Comparison of ENCODE assay signal across 19 cellular contexts in genomic region chr13:111530137-111530536, GRCh38.
"Had no signal": no experiment of that assay in that cellular context is flagged by ENCODE, and none has a peak within 500 bp of the region (broad histone marks: within the 10 kb centered on the region; RNA-seq: fewer than 3 reads in every experiment).

No MANE protein-coding gene starts in this region.

- H3K4me3 Mint-ChIP-seq: naive thymus-derived CD8-positive, alpha-beta T cell; neural crest cell; type B pancreatic cell had no signal

- H3K9me3 Mint-ChIP-seq: naive thymus-derived CD8-positive, alpha-beta T cell; neural crest cell; type B pancreatic cell had no signal

- DNase-seq: cerebellar nuclear complex; colonic mucosa; effector CD8-positive, alpha-beta T cell; gastrocnemius medialis; heart right ventricle; kidney glomerular epithelial cell; mucosa of descending colon; naive thymus-derived CD8-positive, alpha-beta T cell; psoas muscle; retina; stimulated activated CD4-positive, alpha-beta T cell treated with anti-CD3 and anti-CD28 coated beads, Interleukin-2, amount 100 ng/mL, for 24 hours; stimulated activated naive CD8-positive, alpha-beta T cell treated with anti-CD3 and anti-CD28 coated beads, Interleukin-15, Interleukin-2, amounts not matched to agents 100 U/mL and 50 U/mL, for 24 hours; thyroid gland had no signal

- H3K27ac ChIP-seq: colonic mucosa, gastrocnemius medialis, heart right ventricle, parathyroid adenoma, psoas muscle, right lobe of liver, suprapubic skin, thyroid gland had no signal

- H3K36me3 Mint-ChIP-seq: naive thymus-derived CD8-positive, alpha-beta T cell; type B pancreatic cell had no signal

- H3K9me3 ChIP-seq: colonic mucosa, gastrocnemius medialis, heart right ventricle, mucosa of descending colon, psoas muscle, right lobe of liver, suprapubic skin, thyroid gland had no signal

- H3K4me1 ChIP-seq: colonic mucosa, gastrocnemius medialis, parathyroid adenoma, psoas muscle, thyroid gland had no signal

- H3K4me3 ChIP-seq: colonic mucosa, gastrocnemius medialis, heart right ventricle, mucosa of descending colon, psoas muscle, right lobe of liver, suprapubic skin, thyroid gland had no signal

- H3K36me3 ChIP-seq: colonic mucosa, gastrocnemius medialis, heart right ventricle, right lobe of liver, suprapubic skin, thyroid gland had no signal

- H3K27me3 ChIP-seq: right lobe of liver, thyroid gland had no signal

- ATAC-seq: esophagus mucosa; gastrocnemius medialis; heart right ventricle; mucosa of descending colon; naive thymus-derived CD8-positive, alpha-beta T cell; psoas muscle; right lobe of liver; stimulated activated naive CD8-positive, alpha-beta T cell treated with anti-CD3 and anti-CD28 coated beads, Interleukin-15, Interleukin-2, amounts not matched to agents 100 U/mL and 50 U/mL, for 24 hours had no signal

- H3K27ac Mint-ChIP-seq: naive thymus-derived CD8-positive, alpha-beta T cell; type B pancreatic cell had no signal
